In the genomic region with DNA sequence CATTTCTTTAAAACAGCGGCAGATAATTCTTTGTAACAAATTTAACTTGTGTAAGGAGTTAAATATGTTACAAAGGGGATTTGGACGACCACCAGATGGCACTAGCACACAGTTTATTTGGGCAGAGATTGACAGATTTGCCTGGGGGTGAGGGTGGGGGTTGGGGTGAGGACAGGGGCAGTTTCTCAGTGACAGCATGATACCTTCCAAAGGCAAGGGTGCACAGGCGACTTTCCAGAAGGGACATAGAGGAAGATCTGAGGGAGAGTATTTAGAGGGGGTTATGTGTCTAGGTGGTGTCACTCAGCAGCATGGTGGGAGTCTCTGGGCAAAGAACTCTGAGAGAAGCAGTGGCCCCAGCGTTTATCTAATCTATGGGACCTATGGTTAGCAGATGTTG, we compare ENCODE assay signal across 8 cellular contexts. TPM values are rescaled to one million over a fixed set of nuclear protein-coding genes. Genes with fewer than 3 reads are reported as not detected.
DNase-seq lines count a peak whose midpoint lies in the region; ATAC-seq and TF ChIP-seq lines count a peak whose summit lies in the region.

No MANE protein-coding gene starts in this region.

- H3K27me3 ChIP-seq in HAP-1 (ENCODE audit: low read depth) (no peaks in the 10 kb centered on the region), foreskin keratinocyte (no peaks in the 10 kb centered on the region)

- in situ Hi-C loops in HAP-1 (cut with MboI; ENCODE audit: low sequenced_read_pairs) = no loop called here

- H3K4me1 ChIP-seq in HAP-1 (no peaks in the 10 kb centered on the region), foreskin keratinocyte (no peaks in the 10 kb centered on the region)

- no peak overlapping the region for H3K4me3 ChIP-seq in HAP-1

- H3K9me3 ChIP-seq in HAP-1 = no peaks in the 10 kb centered on the region

- peak; percentile 70 for TF ChIP-seq CTCF in foreskin keratinocyte (conservative IDR thresholded peaks at IDR 0.05)

- H3K27ac ChIP-seq in foreskin keratinocyte = no peak overlapping the region

- no peaks in the 10 kb centered on the region for H3K36me3 ChIP-seq in HAP-1 (replicated peaks)

- ATAC-seq in foreskin keratinocyte (peak; percentile 61), GM21576 (IDR thresholded peaks at IDR 0.05; ENCODE audit: unreplicated experiment) (no peak)

- intact Hi-C loops in posterior vena cava (cut with DNase I) = loop anchor here in 1 of 2 donors (10.0 kb wide), 1 partner anchor 60 kb away; no protein-coding TSS in a partner anchor

- DNase-seq in ELR (ENCODE audit: low read depth) (peak; percentile 56), HAP-1 (ENCODE audit: low spot score in 2 of 2) (peak; percentile 55 to 86), NCI-H82 treated with DMSO at 0.1 percent for 48 hours (lab: John Stamatoyannopoulos, UW; ENCODE audit: unreplicated experiment) (peak; percentile 45), foreskin keratinocyte (no peak), pulmonary artery endothelial cell (ENCODE audit: low read depth, low spot score) (peak; percentile 7), posterior vena cava (ENCODE audit: low spot score) (no peak)
- peak; percentile 35 for DNase-seq in activated T-cell treated with anti-CD3 and anti-CD28 coated beads, Interleukin-2, amount 50 U/mL, for 1 hour

RNA-seq across cellular contexts. Expression of gene TMA16, which starts 9.6 kb away (rescaled TPM):
- total RNA-seq in foreskin keratinocyte (29.6 and 34.2 TPM in 2 replicates), pulmonary artery endothelial cell (33.3 and 34.6 TPM in 2 replicates), posterior vena cava (10 to 100 TPM; 30.2 to 31.4 TPM)
- 24.2 and 29.6 TPM in 2 replicates for polyA plus RNA-seq in foreskin keratinocyte

RNA-seq across cellular contexts. Expression of gene TKTL2, which starts 11.4 kb away (rescaled TPM):
- total RNA-seq in foreskin keratinocyte = not detected in 2 replicates
- polyA plus RNA-seq in foreskin keratinocyte = not detected in 2 replicates
- not detected in 2 replicates for total RNA-seq in pulmonary artery endothelial cell
- under 1 TPM in 1 of 2 donors, not detected in 1; 0.14 TPM for total RNA-seq in posterior vena cava

Comparison
In these comparisons a context has a peak if more than half of its experiments do, and no peak if none do; other contexts are left out.
1. DNase-seq: peak in ELR (single experiment), HAP-1 (2 of 2), NCI-H82 treated with DMSO at 0.1 percent for 48 hours (single experiment), activated T-cell treated with anti-CD3 and anti-CD28 coated beads, Interleukin-2, amount 50 U/mL, for 1 hour (single experiment) and pulmonary artery endothelial cell (single experiment); none in foreskin keratinocyte (0 of 2) and posterior vena cava (single experiment).